8 cellular contexts compared by ENCODE assay signal in genomic region chr6:108074057-108074358, GRCh38. TPM values are rescaled to one million over a fixed set of nuclear protein-coding genes. Genes with fewer than 3 reads are reported as not detected.
DNase-seq lines count a peak whose midpoint lies in the region; ATAC-seq and TF ChIP-seq lines count a peak whose summit lies in the region.

No MANE protein-coding gene starts in this region.

- no peaks in the 10 kb centered on the region for H3K27me3 ChIP-seq in vagina

- no peak for TF ChIP-seq CTCF in AG10803 (conservative IDR thresholded peaks at IDR 0.05; ENCODE audit: low read length)
- TF ChIP-seq CTCF in chondrocyte (IDR thresholded peaks at IDR 0.05), result no peak
- TF ChIP-seq CTCF in mesothelial cell of epicardium (IDR thresholded peaks at IDR 0.05; ENCODE audit: unreplicated experiment), result no peak
- no peak for TF ChIP-seq CTCF in vagina (IDR thresholded peaks at IDR 0.05)

- no peak for TF ChIP-seq POLR2A in vagina (IDR thresholded peaks at IDR 0.05)

- no peaks in the 10 kb centered on the region for H3K9me3 ChIP-seq in vagina

- peak overlapping the region; percentile 86 for H3K27ac ChIP-seq in vagina

- H3K27me3 Mint-ChIP-seq in IgD-negative memory B cell (no peaks in the 10 kb centered on the region), chondrocyte (ENCODE audit: low read depth) (no peaks in the 10 kb centered on the region), mesothelial cell of epicardium (ENCODE audit: low read depth) (no peaks in the 10 kb centered on the region)

- H3K36me3 Mint-ChIP-seq in IgD-negative memory B cell, result peaks cover 1% of the 10 kb centered on the region
- H3K36me3 Mint-ChIP-seq in chondrocyte (ENCODE audit: low read depth), result peaks cover 2% of the 10 kb centered on the region
- H3K36me3 Mint-ChIP-seq in mesothelial cell of epicardium, result no peaks in the 10 kb centered on the region

- peak overlapping the region; percentile 87 to 96 (median 90) for H3K4me3 Mint-ChIP-seq in IgD-negative memory B cell
- H3K4me3 Mint-ChIP-seq in chondrocyte (ENCODE audit: unreplicated experiment), result peak overlapping the region; percentile 83
- peak overlapping the region; percentile 77 for H3K4me3 Mint-ChIP-seq in mesothelial cell of epicardium

- H3K9me3 Mint-ChIP-seq in IgD-negative memory B cell, result no peaks in the 10 kb centered on the region
- H3K9me3 Mint-ChIP-seq in chondrocyte (ENCODE audit: low read depth), result no peaks in the 10 kb centered on the region
- no peaks in the 10 kb centered on the region for H3K9me3 Mint-ChIP-seq in mesothelial cell of epicardium

- H3K36me3 ChIP-seq in vagina, result no peaks in the 10 kb centered on the region

- DNase-seq in AG10803 (ENCODE audit: low read depth), result no peak
- no peak for DNase-seq in chondrocyte (ENCODE audit: low spot score)
- no peak for DNase-seq in mesothelial cell of epicardium (ENCODE audit: low spot score in 2 of 2, unreplicated experiment in 2 of 2)
- no peak for DNase-seq in vagina (ENCODE audit: extremely low spot score in 2 of 2)
- DNase-seq in activated CD4-positive, alpha-beta T cell treated with anti-CD3 and anti-CD28 coated beads for 4 hours, result no peak
- DNase-seq in middle frontal gyrus (ENCODE audit: extremely low spot score, low spot score), result no peak

- peaks cover 21% of the 10 kb centered on the region for H3K4me1 ChIP-seq in vagina

- ATAC-seq in GM21367 (IDR thresholded peaks at IDR 0.05; ENCODE audit: unreplicated experiment), result peak; percentile 37

- H3K4me1 Mint-ChIP-seq in IgD-negative memory B cell (peaks cover 11 to 23% (median 20%) of the 10 kb centered on the region in 3 donors), chondrocyte (ENCODE audit: low read depth) (peaks cover 24% of the 10 kb centered on the region), mesothelial cell of epicardium (peaks cover 22% of the 10 kb centered on the region)

- intact Hi-C loops in vagina (cut with DNase I), result no loop called here

- H3K27ac Mint-ChIP-seq in IgD-negative memory B cell, result peak overlapping the region; percentile 75 to 83 (median 82)
- peak overlapping the region; percentile 51 for H3K27ac Mint-ChIP-seq in chondrocyte (ENCODE audit: unreplicated experiment)
- peak overlapping the region; percentile 64 for H3K27ac Mint-ChIP-seq in mesothelial cell of epicardium

- H3K4me3 ChIP-seq in AG10803 (ENCODE audit: low read length), result peak overlapping the region; percentile 95
- peak overlapping the region; percentile 91 to 93 for H3K4me3 ChIP-seq in vagina

RNA-seq across cellular contexts. Expression of gene OSTM1, which starts 0.5 kb away (rescaled TPM):
- 29.9 TPM for polyA plus RNA-seq in IgD-negative memory B cell
- total RNA-seq in chondrocyte (76.8 to 90.4 TPM (median 89.0 TPM) in 3 replicates), mesothelial cell of epicardium (11.9 to 16.8 TPM (median 14.4 TPM) in 3 replicates), vagina (34.4 TPM)
